In genomic region chr2:135186054-135186453, GRCh38 we compare ENCODE assay signal across 20 cellular contexts.
DNase-seq lines count a peak whose midpoint lies in the region; ATAC-seq and TF ChIP-seq lines count a peak whose summit lies in the region.
"Had no signal": no experiment of that assay in that cellular context is flagged by ENCODE, and none has a peak within 500 bp of the region (broad histone marks: within the 10 kb centered on the region; RNA-seq: fewer than 3 reads in every experiment).

No MANE protein-coding gene starts in this region.

- H3K27me3 ChIP-seq in cardiac muscle cell (no peaks in the 10 kb centered on the region), heart right ventricle (no peaks in the 10 kb centered on the region)
- H3K27me3 ChIP-seq: BE2C had no signal

- peak; percentile 15 to 62 for DNase-seq in cardiac muscle cell (ENCODE audit: low read depth in 1 of 2, low spot score in 1 of 2)
- no peak for DNase-seq in cardiac septum (ENCODE audit: low spot score)
- peak; percentile 60 for DNase-seq in choroid plexus epithelial cell (ENCODE audit: low read depth)
- peak in 1 of 2 donors; percentile 25 for DNase-seq in heart right ventricle
- no peak for DNase-seq in NCI-H1092 (lab: John Stamatoyannopoulos, UW)
- no peak for DNase-seq in mucosa of gallbladder (ENCODE audit: low spot score)
- DNase-seq: ACHN; BE2C; C1 segment of cervical spinal cord; CD4-positive, CD25-positive, alpha-beta regulatory T cell; CD8-positive, alpha-beta memory T cell; COR-L47; DMS 273 treated with DMSO at 0.1 percent for 48 hours; DMS53; DND-41; EL had no signal

- intact Hi-C loops in cardiac septum (cut with DNase I) (no loop called here), heart right ventricle (cut with DNase I) (no loop called here)

- H3K9me3 ChIP-seq in cardiac muscle cell (ENCODE audit: low read depth) (no peaks in the 10 kb centered on the region), heart right ventricle (peaks cover 0 to 23% (median 9%) of the 10 kb centered on the region in 11 donors)
- H3K9me3 ChIP-seq: BE2C had no signal

- H3K4me1 ChIP-seq in cardiac muscle cell (ENCODE audit: low read depth) (no peaks in the 10 kb centered on the region), heart right ventricle (peaks cover 0 to 4% (median 0%) of the 10 kb centered on the region in 9 donors)
- H3K4me1 ChIP-seq: BE2C, HAP-1 had no signal

- peak overlapping the region; percentile 75 for H3K27ac ChIP-seq in cardiac muscle cell
- no peak overlapping the region for H3K27ac ChIP-seq in heart right ventricle

- ATAC-seq in heart right ventricle = peak in 7 of 8 donors; percentile 38 to 77 (median 61)
- no peak for ATAC-seq in GM19351 (IDR thresholded peaks at IDR 0.05; ENCODE audit: unreplicated experiment)
- ATAC-seq: GM12878, HepG2 had no signal

- no peak overlapping the region for H3K4me3 ChIP-seq in cardiac muscle cell
- H3K4me3 ChIP-seq in choroid plexus epithelial cell (ENCODE audit: low read depth, low read length) = no peak overlapping the region
- no peak overlapping the region for H3K4me3 ChIP-seq in heart right ventricle
- H3K4me3 ChIP-seq: GM12878, HAP-1 had no signal

- H3K36me3 ChIP-seq in cardiac muscle cell (no peaks in the 10 kb centered on the region), heart right ventricle (no peaks in the 10 kb centered on the region)
- H3K36me3 ChIP-seq: BE2C, HAP-1 had no signal

- TF ChIP-seq CTCF in cardiac muscle cell (IDR thresholded peaks at IDR 0.05; ENCODE audit: low read depth, low read length) (no peak), choroid plexus epithelial cell (conservative IDR thresholded peaks at IDR 0.05; ENCODE audit: low read depth, low read length) (no peak), heart right ventricle (IDR thresholded peaks at IDR 0.05) (no peak)

- WGBS in heart right ventricle, 2 donors = 32 to 62% methylated on average over 5 of the region's 5 CpGs

Comparison
In these comparisons a context has a peak if more than half of its experiments do, and no peak if none do; other contexts are left out.
1. DNase-seq: peak in cardiac muscle cell (2 of 2) and choroid plexus epithelial cell (single experiment); none in cardiac septum (single experiment), NCI-H1092 (single experiment) and mucosa of gallbladder (single experiment).